8 cellular contexts compared by ENCODE assay signal in the genomic region with DNA sequence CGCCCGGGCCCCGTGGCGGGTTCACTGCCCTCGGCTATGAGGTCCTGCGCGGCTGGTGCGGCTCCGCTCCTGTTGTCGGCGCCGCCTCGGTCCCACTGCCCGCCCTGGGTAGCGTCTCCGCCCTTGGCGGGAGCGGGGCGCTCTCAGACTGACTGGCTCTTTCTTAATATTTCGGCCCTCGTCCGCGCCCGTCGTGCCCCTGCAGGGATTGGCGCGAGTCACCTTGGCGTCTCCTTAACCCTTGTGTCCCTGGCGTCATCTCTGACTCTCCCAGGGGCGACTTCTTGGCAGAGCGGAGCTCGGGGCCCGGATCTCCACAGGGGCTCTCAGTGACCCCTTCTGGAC. TPM values are rescaled to one million over a fixed set of nuclear protein-coding genes. Genes with fewer than 3 reads are reported as not detected.
A peak's percentile ranks its signal among the peaks of the same experiment; 100 is the strongest.
DNase-seq lines count a peak whose midpoint lies in the region; ATAC-seq and TF ChIP-seq lines count a peak whose summit lies in the region.

No MANE protein-coding gene starts in this region.

- peak overlapping the region; percentile 95 for H3K4me3 ChIP-seq in osteoblast (ENCODE audit: insufficient read depth, low read length)

- peaks cover 18% of the 10 kb centered on the region for H3K36me3 ChIP-seq in osteoblast (ENCODE audit: insufficient read depth, low read length)

- ATAC-seq in HG03442 (IDR thresholded peaks at IDR 0.05; ENCODE audit: unreplicated experiment): no peak

- no peaks in the 10 kb centered on the region for H3K27me3 ChIP-seq in osteoblast (ENCODE audit: insufficient read depth, low read length)

- peak overlapping the region; percentile 81 for H3K4me2 ChIP-seq in osteoblast (ENCODE audit: insufficient read depth, low read length)

- TF ChIP-seq CTCF in osteoblast (IDR thresholded peaks at IDR 0.05; ENCODE audit: extremely low read depth, low read depth, low read length): no peak

- H3K9me3 ChIP-seq in osteoblast (ENCODE audit: low read depth, low read length): no peaks in the 10 kb centered on the region

- no peak overlapping the region for H2AFZ ChIP-seq in osteoblast (ENCODE audit: low read length)

- peaks cover 37% of the 10 kb centered on the region for H4K20me1 ChIP-seq in osteoblast (ENCODE audit: insufficient read depth, low read length)

- peaks cover 53% of the 10 kb centered on the region for H3K79me2 ChIP-seq in osteoblast (ENCODE audit: insufficient read depth, low read length)

- peak; percentile 48 for DNase-seq in stimulated activated CD4-positive, alpha-beta T cell treated with anti-CD3 and anti-CD28 coated beads, Interleukin-12 subunit alpha, Interleukin-12 subunit beta, amount 100 ng/mL, for 4 hours
- no peak for DNase-seq in stimulated activated CD4-positive, alpha-beta T cell treated with anti-CD3 and anti-CD28 coated beads, Interleukin-4, amount 100 ng/mL, for 4 hours
- DNase-seq in activated CD8-positive, alpha-beta memory T cell treated with anti-CD3 and anti-CD28 coated beads for 48 hours (ENCODE audit: low read depth in 2 of 3, low spot score in 2 of 3): peak in 2 of 3 experiments; percentile 16 to 43
- DNase-seq in fibroblast of gingiva (ENCODE audit: low read depth): peak; percentile 31
- peak; percentile 83 for DNase-seq in osteoblast (ENCODE audit: insufficient read length, low spot score, missing footprints)
- no peak for DNase-seq in mesenteric fat pad (ENCODE audit: low spot score)
- no peak for DNase-seq in D341Med (ENCODE audit: low spot score)

- H3K4me1 ChIP-seq in osteoblast (ENCODE audit: insufficient read depth, low read length): peaks cover 25% of the 10 kb centered on the region

- H3K27ac ChIP-seq in osteoblast (ENCODE audit: low read depth, low read length): peak overlapping the region; percentile 60

RNA-seq across cellular contexts. Expression of a gene that starts 1.3 kb away (rescaled TPM):
- 459 and 545 TPM in 2 replicates for total RNA-seq in osteoblast
- total RNA-seq in mesenteric fat pad: 790 TPM

Comparison
In these comparisons a context has a peak if more than half of its experiments do, and no peak if none do; other contexts are left out.
1. DNase-seq: peak in stimulated activated CD4-positive, alpha-beta T cell treated with anti-CD3 and anti-CD28 coated beads, Interleukin-12 subunit alpha, Interleukin-12 subunit beta, amount 100 ng/mL, for 4 hours (single experiment), activated CD8-positive, alpha-beta memory T cell treated with anti-CD3 and anti-CD28 coated beads for 48 hours (2 of 3), fibroblast of gingiva (single experiment) and osteoblast (single experiment); none in stimulated activated CD4-positive, alpha-beta T cell treated with anti-CD3 and anti-CD28 coated beads, Interleukin-4, amount 100 ng/mL, for 4 hours (0 of 2), mesenteric fat pad (single experiment) and D341Med (single experiment).